ENCODE assay signal across 10 cellular contexts in genomic region chr5:132423443-132423898, GRCh38. TPM values are rescaled to one million over a fixed set of nuclear protein-coding genes. Genes with fewer than 3 reads are reported as not detected.
DNase-seq lines count a peak whose midpoint lies in the region; ATAC-seq and TF ChIP-seq lines count a peak whose summit lies in the region.
"Had no signal": no experiment of that assay in that cellular context is flagged by ENCODE, and none has a peak within 500 bp of the region (broad histone marks: within the 10 kb centered on the region; RNA-seq: fewer than 3 reads in every experiment).

No MANE protein-coding gene starts in this region.

- H3K27ac ChIP-seq in CD4-positive, CD25-positive, alpha-beta regulatory T cell (ENCODE audit: insufficient read depth, low read length, poor library complexity, severe bottlenecking): peak overlapping the region; percentile 92
- H3K27ac ChIP-seq in KMS-11 (peak overlapping the region; percentile 100), brain microvascular endothelial cell (peak overlapping the region; percentile 58), SJCRH30 (no peak overlapping the region)
- H3K27ac ChIP-seq: suprapubic skin had no signal

- H3K4me1 Mint-ChIP-seq in CD4-positive, CD25-positive, alpha-beta regulatory T cell: peaks cover 39 to 100% (median 82%) of the 10 kb centered on the region in 4 donors
- peaks cover 58 to 100% (median 99%) of the 10 kb centered on the region in 4 donors for H3K4me1 Mint-ChIP-seq in naive thymus-derived CD8-positive, alpha-beta T cell

- no peaks in the 10 kb centered on the region for H3K27me3 Mint-ChIP-seq in CD4-positive, CD25-positive, alpha-beta regulatory T cell
- no peaks in the 10 kb centered on the region for H3K27me3 Mint-ChIP-seq in naive thymus-derived CD8-positive, alpha-beta T cell

- H3K4me3 ChIP-seq in CD4-positive, CD25-positive, alpha-beta regulatory T cell (ENCODE audit: low read depth, low read length): peak overlapping the region; percentile 23
- no peak overlapping the region for H3K4me3 ChIP-seq in KMS-11 (IDR thresholded peaks at IDR 0.05; ENCODE audit: insufficient read depth, low read depth, low read length)
- H3K4me3 ChIP-seq in brain microvascular endothelial cell (ENCODE audit: low read depth, low read length): no peak overlapping the region
- no peak overlapping the region for H3K4me3 ChIP-seq in SJCRH30
- H3K4me3 ChIP-seq: suprapubic skin had no signal

- H3K36me3 ChIP-seq in CD4-positive, CD25-positive, alpha-beta regulatory T cell (ENCODE audit: control insufficient read depth, insufficient read depth, low read length): peaks cover 9% of the 10 kb centered on the region
- H3K36me3 ChIP-seq in KMS-11 (ENCODE audit: insufficient read depth) (no peaks in the 10 kb centered on the region), brain microvascular endothelial cell (replicated peaks) (no peaks in the 10 kb centered on the region), SJCRH30 (no peaks in the 10 kb centered on the region)
- H3K36me3 ChIP-seq: suprapubic skin had no signal

- POLR2A ChIA-PET in naive thymus-derived CD8-positive, alpha-beta T cell (lab: Charles Lee): interaction anchor here (0.6 to 12.3 kb wide), 6 partner anchors 13 to 877 kb away, joined by 3 to 274 read pairs (median 111); partner anchors contain the start of gene IRF1

- no peaks in the 10 kb centered on the region for H3K9me3 ChIP-seq in CD4-positive, CD25-positive, alpha-beta regulatory T cell (ENCODE audit: control insufficient read depth in 2 of 2, low read length in 2 of 2)
- H3K9me3 ChIP-seq in SJCRH30 (replicated peaks): no peaks in the 10 kb centered on the region
- H3K9me3 ChIP-seq: suprapubic skin had no signal

- H3K36me3 Mint-ChIP-seq in CD4-positive, CD25-positive, alpha-beta regulatory T cell: peaks cover 29% of the 10 kb centered on the region
- H3K36me3 Mint-ChIP-seq in naive thymus-derived CD8-positive, alpha-beta T cell: peaks cover 0 to 24% (median 7%) of the 10 kb centered on the region in 3 donors

- no peaks in the 10 kb centered on the region for H4K20me1 ChIP-seq in KMS-11 (ENCODE audit: insufficient read depth)

- in situ Hi-C loops in brain microvascular endothelial cell (cut with HindIII; ENCODE audit: low pct_ligation_motif_present, low sequenced_read_pairs): no loop called here

- H3K9me3 Mint-ChIP-seq in CD4-positive, CD25-positive, alpha-beta regulatory T cell: no peaks in the 10 kb centered on the region
- H3K9me3 Mint-ChIP-seq in naive thymus-derived CD8-positive, alpha-beta T cell: peaks cover 0 to 2% (median 0%) of the 10 kb centered on the region in 9 donors

- no peak overlapping the region for H2AFZ ChIP-seq in KMS-11 (ENCODE audit: low read depth)

- peak overlapping the region; percentile 85 to 99 (median 95) for H3K27ac Mint-ChIP-seq in CD4-positive, CD25-positive, alpha-beta regulatory T cell
- peak overlapping the region; percentile 71 to 98 (median 90) for H3K27ac Mint-ChIP-seq in naive thymus-derived CD8-positive, alpha-beta T cell

- peak overlapping the region; percentile 43; the same call in 1 of the 2 replicates for H3K9ac ChIP-seq in KMS-11

- H3K79me2 ChIP-seq in KMS-11 (ENCODE audit: insufficient read depth, low read depth): peaks cover 26% of the 10 kb centered on the region

- no peak for DNase-seq in CD4-positive, CD25-positive, alpha-beta regulatory T cell
- no peak for DNase-seq in brain microvascular endothelial cell
- DNase-seq in naive thymus-derived CD8-positive, alpha-beta T cell: no peak
- DNase-seq in Ammon's horn (ENCODE audit: low spot score): no peak
- DNase-seq in mucosa of gallbladder (ENCODE audit: low spot score): no peak
- no peak for DNase-seq in SJCRH30
- DNase-seq: midbrain had no signal

- H3K4me3 Mint-ChIP-seq in CD4-positive, CD25-positive, alpha-beta regulatory T cell: peak overlapping the region; percentile 5 to 68 (median 59)
- H3K4me3 Mint-ChIP-seq in naive thymus-derived CD8-positive, alpha-beta T cell: peak overlapping the region in 8 of 10 donors; percentile 39 to 81 (median 51)

- no peaks in the 10 kb centered on the region for H3K27me3 ChIP-seq in CD4-positive, CD25-positive, alpha-beta regulatory T cell (ENCODE audit: control insufficient read depth, insufficient read depth, low read length)
- H3K27me3 ChIP-seq in KMS-11 (ENCODE audit: insufficient read depth, low read depth) (no peaks in the 10 kb centered on the region), brain microvascular endothelial cell (replicated peaks) (no peaks in the 10 kb centered on the region), SJCRH30 (no peaks in the 10 kb centered on the region)
- H3K27me3 ChIP-seq: suprapubic skin had no signal

- no peak for ATAC-seq in CD4-positive, CD25-positive, alpha-beta regulatory T cell (ENCODE audit: low read depth in 2 of 2)
- ATAC-seq in naive thymus-derived CD8-positive, alpha-beta T cell: no peak
- no peak for ATAC-seq in HG03159 (IDR thresholded peaks at IDR 0.05; ENCODE audit: unreplicated experiment)

- peaks cover 99% of the 10 kb centered on the region for H3K4me1 ChIP-seq in CD4-positive, CD25-positive, alpha-beta regulatory T cell (ENCODE audit: control insufficient read depth, insufficient read depth, low read length, poor library complexity, severe bottlenecking)
- H3K4me1 ChIP-seq in KMS-11 (ENCODE audit: low read depth, poor library complexity, severe bottlenecking) (peaks cover 100% of the 10 kb centered on the region), SJCRH30 (peaks cover 32% of the 10 kb centered on the region)

- no peak for TF ChIP-seq CTCF in KMS-11 (conservative IDR thresholded peaks at IDR 0.05; ENCODE audit: low read depth, low read length)
- no peak for TF ChIP-seq CTCF in brain microvascular endothelial cell (IDR thresholded peaks at IDR 0.05; ENCODE audit: low read depth, low read length, missing control alignments)

- peak overlapping the region; percentile 100 for H3K4me2 ChIP-seq in KMS-11

RNA-seq across cellular contexts. Expression of gene SLC22A5, which starts 54.0 kb away (rescaled TPM):
- 2.5 TPM for total RNA-seq in CD4-positive, CD25-positive, alpha-beta regulatory T cell
- polyA plus RNA-seq in CD4-positive, CD25-positive, alpha-beta regulatory T cell: 1 to 10 TPM in 3 of 4 donors, under 1 TPM in 1; 0.54 to 3.2 (median 1.7) TPM
- 10 to 100 TPM in 1 of 2 experiments, 1 to 10 TPM in 1; 9.9 to 11.1 TPM for total RNA-seq in naive thymus-derived CD8-positive, alpha-beta T cell
- polyA plus RNA-seq in naive thymus-derived CD8-positive, alpha-beta T cell: 1 to 10 TPM; 1.9 to 3.2 (median 2.0) TPM
- 27.0 TPM for total RNA-seq in mucosa of gallbladder
- total RNA-seq in SJCRH30 (2014; rRNA removed; shearing (Covaris generic)): 0.13 and 0.47 TPM in 2 replicates
